5 cellular contexts compared by ENCODE assay signal in the genomic region with DNA sequence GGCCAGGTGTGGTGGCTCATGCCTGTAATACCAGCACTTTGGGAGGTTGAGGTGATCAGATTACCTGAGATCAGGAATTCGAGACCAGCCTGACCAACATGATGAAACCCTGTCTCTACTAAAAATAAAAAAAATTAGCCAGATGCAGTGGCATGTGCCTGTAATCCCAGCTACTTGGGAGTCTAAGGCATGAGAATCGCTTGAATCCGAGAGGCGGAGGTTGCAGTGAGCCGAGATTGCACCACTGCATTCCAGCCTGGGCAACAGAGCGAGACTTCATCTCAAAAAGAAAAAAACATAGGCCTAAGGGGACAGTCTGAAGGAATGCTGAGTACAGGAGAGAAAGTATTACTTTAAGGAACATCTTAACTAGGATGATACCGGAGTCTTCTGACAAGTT.
DNase-seq lines count a peak whose midpoint lies in the region; TF ChIP-seq lines count a peak whose summit lies in the region.
"Not testable (repeated sequence)": the region's sequence is repeated elsewhere in the genome, so short reads cannot be mapped to it uniquely, and the experiment has no call there.

No MANE protein-coding gene starts in this region.

- not testable (repeated sequence) for H3K4me2 ChIP-seq in trophoblast cell (ENCODE audit: low read length)
- peak overlapping the region; percentile 13 for H3K4me2 ChIP-seq in smooth muscle cell

- not testable (repeated sequence) for H3K9ac ChIP-seq in trophoblast cell (ENCODE audit: low read length); smooth muscle cell (ENCODE audit: low read depth)

- TF ChIP-seq EP300 in Ishikawa (IDR thresholded peaks at IDR 0.05; ENCODE audit: borderline replicate concordance): not testable (repeated sequence)

- not testable (repeated sequence) for TF ChIP-seq CTCF in epithelial cell of proximal tubule (conservative IDR thresholded peaks at IDR 0.05; ENCODE audit: low read depth, low read length); smooth muscle cell (IDR thresholded peaks at IDR 0.05; ENCODE audit: borderline replicate concordance, insufficient read depth, poor library complexity, severe bottlenecking)

- H2AFZ ChIP-seq in trophoblast cell (ENCODE audit: insufficient read depth, low read length, poor library complexity); smooth muscle cell (ENCODE audit: low read depth): not testable (repeated sequence)

- H2BK120ac ChIP-seq in trophoblast cell (ENCODE audit: insufficient read depth, low read length, poor library complexity): peak overlapping the region; percentile 65

- H3K23ac ChIP-seq in trophoblast cell (ENCODE audit: low read length): not testable (repeated sequence)

- not testable (repeated sequence) for H2BK5ac ChIP-seq in trophoblast cell (ENCODE audit: low read depth, low read length, poor library complexity)

- H3K36me3 ChIP-seq in trophoblast cell (ENCODE audit: control insufficient read depth in 1 of 2, insufficient read depth in 2 of 2, low read length in 2 of 2); smooth muscle cell (ENCODE audit: low read depth): not testable (repeated sequence)

- not testable (repeated sequence) for H2AK5ac ChIP-seq in trophoblast cell (ENCODE audit: low read length)

- H3K27ac ChIP-seq in trophoblast cell (ENCODE audit: low read depth, low read length): peak overlapping the region; percentile 74
- H3K27ac ChIP-seq in smooth muscle cell (ENCODE audit: low read depth): peak overlapping the region; percentile 17

- H3K4me3 ChIP-seq in epithelial cell of proximal tubule (ENCODE audit: low read depth, low read length); trophoblast cell (ENCODE audit: low read depth, low read length); smooth muscle cell: not testable (repeated sequence)

- peak overlapping the region; percentile 35 for H4K91ac ChIP-seq in trophoblast cell (ENCODE audit: low read depth, low read length)

- DNase-seq in epithelial cell of proximal tubule (ENCODE audit: low read depth) (peak; percentile 12), kidney tubule cell (ENCODE audit: low spot score) (peak; percentile 12), trophoblast cell (peak; percentile 66 to 85)
- DNase-seq in smooth muscle cell (lab: John Stamatoyannopoulos, UW; ENCODE audit: unreplicated experiment): not testable (repeated sequence)

- H3F3A ChIP-seq in smooth muscle cell (ENCODE audit: low read depth): peaks cover 30% of the 10 kb centered on the region

- H3K27me3 ChIP-seq in trophoblast cell (ENCODE audit: insufficient read depth, low read length); smooth muscle cell (ENCODE audit: low read depth): not testable (repeated sequence)

- peak overlapping the region; percentile 48 for H2BK12ac ChIP-seq in trophoblast cell (ENCODE audit: low read length)

- not testable (repeated sequence) for H4K20me1 ChIP-seq in smooth muscle cell (ENCODE audit: low read depth)

- TF ChIP-seq RAD21 in Ishikawa (IDR thresholded peaks at IDR 0.05; ENCODE audit: low read depth): not testable (repeated sequence)

- H3K79me1 ChIP-seq in trophoblast cell (ENCODE audit: low read length): peaks cover 17% of the 10 kb centered on the region

- H3K14ac ChIP-seq in trophoblast cell (ENCODE audit: low read length): not testable (repeated sequence)

- H3K79me2 ChIP-seq in trophoblast cell (ENCODE audit: control insufficient read depth, insufficient read depth, low read length, poor library complexity); smooth muscle cell (ENCODE audit: low read depth): not testable (repeated sequence)

- H4K8ac ChIP-seq in trophoblast cell (ENCODE audit: low read depth, low read length): peak overlapping the region; percentile 11

- not testable (repeated sequence) for H3K4ac ChIP-seq in trophoblast cell (ENCODE audit: low read depth, low read length)

- no CpG with 5 or more reads among the region's 7 CpGs for WGBS in trophoblast cell (ENCODE audit: extremely low coverage, insufficient coverage, insufficient read length)
- WGBS in smooth muscle cell (ENCODE audit: low lambda C conversion rate): 23% methylated on average over 7 of the region's 7 CpGs

- not testable (repeated sequence) for H3K18ac ChIP-seq in trophoblast cell (ENCODE audit: low read length)

- H3K4me1 ChIP-seq in trophoblast cell (ENCODE audit: control insufficient read depth in 1 of 2, insufficient read depth in 2 of 2, low read length in 2 of 2): not testable (repeated sequence)
- peaks cover 19% of the 10 kb centered on the region for H3K4me1 ChIP-seq in smooth muscle cell (ENCODE audit: low read depth)

- not testable (repeated sequence) for H3K9me3 ChIP-seq in trophoblast cell (ENCODE audit: insufficient read depth, low read depth, low read length); smooth muscle cell (replicated peaks; ENCODE audit: low read depth)

- not testable (repeated sequence) for H4K12ac ChIP-seq in trophoblast cell (ENCODE audit: low read depth, low read length)

TF ChIP-seq in Ishikawa, 13 proteins besides CTCF, POLR2A, EP300 and RAD21:
- TF ChIP-seq TEAD4 (IDR thresholded peaks at IDR 0.05) (peak; percentile 51; the same call in 1 of the 2 replicates), CEBPB (IDR thresholded peaks at IDR 0.05) (peak; percentile 52)
